Comparison of ENCODE assay signal across 33 cellular contexts in genomic region chr20:62083312-62083711, GRCh38. TPM values are rescaled to one million over a fixed set of nuclear protein-coding genes. Genes with fewer than 3 reads are reported as not detected.
DNase-seq lines count a peak whose midpoint lies in the region; ATAC-seq, FAIRE-seq and TF ChIP-seq lines count a peak whose summit lies in the region.
"Had no signal": no experiment of that assay in that cellular context is flagged by ENCODE, and none has a peak within 500 bp of the region (broad histone marks: within the 10 kb centered on the region; RNA-seq: fewer than 3 reads in every experiment).

No MANE protein-coding gene starts in this region.

- H3K27ac ChIP-seq in HEK293 (ENCODE audit: extremely low read depth, low read depth, low read length) (no peak overlapping the region), GM12878 (ENCODE audit: control insufficient read depth, insufficient read depth) (no peak overlapping the region), HepG2 (ENCODE audit: extremely low read length, insufficient read depth, low read length) (no peak overlapping the region), coronary artery (no peak overlapping the region)
- H3K27ac ChIP-seq: 22Rv1; A549; BLaER1; BLaER1 treated with 17β-estradiol and CSF1 and Interleukin-3, amounts not matched to agents 10 nM and 100 nM; C4-2B had no signal

- CTCF ChIA-PET in HEK293 (lab: Yijun Ruan, JAX) = no interaction called here
- CTCF ChIA-PET in GM12878 (lab: Yijun Ruan, JAX) = no interaction called here
- CTCF ChIA-PET in HepG2 (lab: Yijun Ruan, JAX; ENCODE audit: low intra/inter-chr PET ratio, low total read pairs) = no interaction called here

- intact Hi-C loops in GM12878 (cut with micrococcal nuclease; ENCODE audit: unreplicated experiment) = no loop called here
- intact Hi-C loops in HepG2 (cut with micrococcal nuclease; ENCODE audit: unreplicated experiment) = no loop called here

- in situ Hi-C loops in GM12878 (cut with MboI) = loop anchor here (25.0 kb wide), 1 partner anchor 596 kb away; no protein-coding TSS in a partner anchor
- in situ Hi-C loops in HepG2 (cut with HindIII; ENCODE audit: extremely low pct_ligation_motif_present, low pct_unique_long_range_greater_than_20kb) = no loop called here

- no peaks in the 10 kb centered on the region for H3K4me1 ChIP-seq in HEK293 (ENCODE audit: control insufficient read depth, insufficient read depth, low read length)
- no peaks in the 10 kb centered on the region for H3K4me1 ChIP-seq in GM12878 (ENCODE audit: control insufficient read depth, insufficient read depth, low read length)
- peaks cover 11% of the 10 kb centered on the region for H3K4me1 ChIP-seq in HepG2 (ENCODE audit: insufficient read depth, low read length)
- H3K4me1 ChIP-seq: BE2C, BLaER1, Caco-2 had no signal

- H3K27me3 ChIP-seq in GM12878 (replicated peaks in 1 of 2; ENCODE audit: control insufficient read depth in 2 of 2, insufficient read depth in 2 of 2, low read length in 1 of 2) (no peaks in the 10 kb centered on the region), HepG2 (ENCODE audit: control insufficient read depth in 1 of 2, insufficient read depth in 2 of 2, low read length in 2 of 2) (peaks cover 8 to 57% of the 10 kb centered on the region in 2 experiments; a peak in 3 of 5 replicates)
- H3K27me3 ChIP-seq: BE2C; BLaER1; BLaER1 treated with 17β-estradiol and CSF1 and Interleukin-3, amounts not matched to agents 10 nM and 100 nM had no signal

- H3K36me3 ChIP-seq in HEK293 (ENCODE audit: control insufficient read depth in 2 of 2, insufficient read depth in 1 of 2, low read length in 2 of 2) (no peaks in the 10 kb centered on the region), GM12878 (ENCODE audit: control insufficient read depth in 2 of 2, insufficient read depth in 2 of 2, low read length in 1 of 2) (no peaks in the 10 kb centered on the region), HepG2 (replicated peaks in 1 of 2; ENCODE audit: control insufficient read depth in 1 of 2, insufficient read depth in 2 of 2, low read length in 2 of 2) (no peaks in the 10 kb centered on the region)
- H3K36me3 ChIP-seq: BE2C; BLaER1; BLaER1 treated with 17β-estradiol and CSF1 and Interleukin-3, amounts not matched to agents 10 nM and 100 nM had no signal

- no peak for TF ChIP-seq RAD21 in GM12878 (IDR thresholded peaks at IDR 0.05; ENCODE audit: insufficient read depth, low read depth, low read length)
- no peak for TF ChIP-seq RAD21 in HepG2 (CRISPR knock-in tag; IDR thresholded peaks at IDR 0.05)

- no TSS peak for BruUV-seq in GM12878 (replicated peaks; lab: Mats Ljungman, UMichigan)
- no TSS peak for BruUV-seq in HepG2 (replicated peaks; lab: Mats Ljungman, UMichigan)

- H3K79me2 ChIP-seq in GM12878 (ENCODE audit: control insufficient read depth, insufficient read depth, low read length) = no peaks in the 10 kb centered on the region
- H3K79me2 ChIP-seq in HepG2 (ENCODE audit: insufficient read depth, low read length) = no peaks in the 10 kb centered on the region

- H3K9ac ChIP-seq in GM12878 (ENCODE audit: control insufficient read depth, insufficient read depth, low read length) = no peak overlapping the region
- no peak overlapping the region for H3K9ac ChIP-seq in HepG2 (ENCODE audit: insufficient read depth, low read depth, low read length)
- H3K9ac ChIP-seq: BLaER1; BLaER1 treated with 17β-estradiol and CSF1 and Interleukin-3, amounts not matched to agents 10 nM and 100 nM had no signal

- no peak overlapping the region for H3K4me3 ChIP-seq in HEK293 (ENCODE audit: low read depth, low read length)
- no peak overlapping the region for H3K4me3 ChIP-seq in GM12878
- H3K4me3 ChIP-seq in HepG2 (replicated peaks in 1 of 3; ENCODE audit: insufficient read depth in 1 of 3, low read depth in 2 of 3, low read length in 3 of 3) = no peak overlapping the region
- no peak overlapping the region for H3K4me3 ChIP-seq in coronary artery
- H3K4me3 ChIP-seq: A549; BLaER1; BLaER1 treated with 17β-estradiol and CSF1 and Interleukin-3, amounts not matched to agents 10 nM and 100 nM had no signal

- WGBS in GM12878 (ENCODE audit: insufficient coverage, insufficient replicate concordance, low lambda C conversion rate, missing lambda C conversion rate) = 41% methylated on average over 5 of the region's 5 CpGs
- 43% methylated on average over 5 of the region's 5 CpGs for WGBS in HepG2 (ENCODE audit: low lambda C conversion rate)

- no peak overlapping the region for H3K4me2 ChIP-seq in GM12878 (ENCODE audit: control insufficient read depth, insufficient read depth)
- H3K4me2 ChIP-seq in HepG2 (ENCODE audit: low read depth, low read length) = no peak overlapping the region
- H3K4me2 ChIP-seq: A549; BLaER1; BLaER1 treated with 17β-estradiol and CSF1 and Interleukin-3, amounts not matched to agents 10 nM and 100 nM had no signal

- TF ChIP-seq EP300 in GM12878 (IDR thresholded peaks at IDR 0.05; ENCODE audit: borderline replicate concordance in 1 of 2, control insufficient read depth in 1 of 2, low read depth in 2 of 2, low read length in 2 of 2) (no peak), HepG2 (IDR thresholded peaks at IDR 0.05; ENCODE audit: low read depth in 2 of 2, low read length in 2 of 2) (no peak), HepG2 (CRISPR knock-in tag; IDR thresholded peaks at IDR 0.05; ENCODE audit: borderline replicate concordance) (no peak)

- no peaks in the 10 kb centered on the region for H3K9me3 ChIP-seq in HEK293 (ENCODE audit: control insufficient read depth, insufficient read depth, low read depth, low read length)
- no peaks in the 10 kb centered on the region; the same call in 2 of the 3 replicates for H3K9me3 ChIP-seq in GM12878 (replicated peaks; ENCODE audit: control insufficient read depth, insufficient read depth, low read length)
- H3K9me3 ChIP-seq in HepG2 (ENCODE audit: low read length) = no peaks in the 10 kb centered on the region
- H3K9me3 ChIP-seq: BE2C had no signal

- no peak for DNase-seq in GM12878 (ENCODE audit: low read depth, low spot score)
- no peak for DNase-seq in HepG2 (ENCODE audit: low spot score)
- DNase-seq in coronary artery (ENCODE audit: low spot score) = no peak
- DNase-seq in amygdala (lab: John Stamatoyannopoulos, UW) = no peak
- DNase-seq: 8988T; ACHN; AML-193; BE2C; C1 segment of cervical spinal cord; Caco-2; Calu3; CD4-positive, alpha-beta memory T cell; CD4-positive, alpha-beta T cell; CD4-positive, CD25-positive, alpha-beta regulatory T cell; CD8-positive, alpha-beta memory T cell; CD8-positive, alpha-beta T cell; COR-L47; DMS 273 treated with DMSO at 0.1 percent for 48 hours; DMS153; DMS53; DMS79; DMS79 treated with DMSO at 0.1 percent for 48 hours; DND-41; EL had no signal

- RAD21 ChIA-PET in GM12878 (lab: Charles Lee; ENCODE audit: unreplicated experiment) = no interaction called here

- no peak for TF ChIP-seq CTCF in HEK293 (tag by site-specific recombination; IDR thresholded peaks at IDR 0.05)
- no peak for TF ChIP-seq CTCF in GM12878 (IDR thresholded peaks at IDR 0.05 in 2 of 3, conservative IDR thresholded peaks at IDR 0.05 in 1 of 3; ENCODE audit: control insufficient read depth in 2 of 3, extremely low read depth in 1 of 3, insufficient read depth in 1 of 3, low read depth in 3 of 3, low read length in 3 of 3)
- TF ChIP-seq CTCF in HepG2 (CRISPR knock-in tag; IDR thresholded peaks at IDR 0.05) = no peak
- no peak for TF ChIP-seq CTCF in coronary artery (IDR thresholded peaks at IDR 0.05)

- no peak for TF ChIP-seq POLR2A in GM12878 (IDR thresholded peaks at IDR 0.05; ENCODE audit: low read depth, low read length)
- no peak for TF ChIP-seq POLR2A in HepG2 (IDR thresholded peaks at IDR 0.05; ENCODE audit: insufficient read depth in 1 of 2, low read depth in 2 of 2, low read length in 2 of 2)

- SMC1A ChIA-PET in GM12878 (lab: Charles Lee; ENCODE audit: uncharacterized antibody, unreplicated experiment) = no interaction called here

- H2AFZ ChIP-seq in GM12878 (ENCODE audit: control insufficient read depth, low read depth, low read length) (no peak overlapping the region), HepG2 (ENCODE audit: low read length) (no peak overlapping the region)

- FAIRE-seq in GM12878 (lab: Jason Lieb, UNC) = no peak
- FAIRE-seq in HepG2 (lab: Jason Lieb, UNC) = no peak
- FAIRE-seq: A204.1, A549, D721Med had no signal

- H4K20me1 ChIP-seq in GM12878 (ENCODE audit: control insufficient read depth, insufficient read depth) (no peaks in the 10 kb centered on the region), HepG2 (ENCODE audit: insufficient read depth, low read length) (no peaks in the 10 kb centered on the region)
- H4K20me1 ChIP-seq: BLaER1; BLaER1 treated with 17β-estradiol and CSF1 and Interleukin-3, amounts not matched to agents 10 nM and 100 nM had no signal

- POLR2A ChIA-PET in HEK293 (lab: Yijun Ruan, JAX) = no interaction called here
- POLR2A ChIA-PET in GM12878 (lab: Charles Lee) = no interaction called here
- POLR2A ChIA-PET in HepG2 (lab: Yijun Ruan, JAX) = no interaction called here

- ATAC-seq in GM12878 (no peak), HepG2 (no peak), GM19397 (IDR thresholded peaks at IDR 0.05; ENCODE audit: unreplicated experiment) (no peak)
- ATAC-seq: A549; CD8-positive, alpha-beta T cell had no signal

RNA-seq across cellular contexts. Expression of gene TAF4, which starts 17.6 kb away (rescaled TPM):
- total RNA-seq in GM12878 (2013; cell fraction: nucleolus; rRNA removed) = 31.6 and 34.9 TPM in 2 replicates
- 2.6 and 3.4 TPM in 2 replicates for total RNA-seq in GM12878 (2014; rRNA removed)
- total RNA-seq in GM12878 (2014; rRNA removed; fragmentation: Illumina TruSeq; extraction: Trizol) = 3.7 and 4.2 TPM in 2 replicates
- 16.9 and 19.5 TPM in 2 replicates for total RNA-seq in GM12878 (2021)
- 3.3 TPM for polyA plus RNA-seq in GM12878 (2011; ENCODE audit: low read depth)
- polyA plus RNA-seq in GM12878 (2011; rRNA removed) = 3.4 and 3.5 TPM in 2 replicates
- polyA plus RNA-seq in GM12878 (2011; cell fraction: cytosol; rRNA removed) = 4.7 and 5.4 TPM in 2 replicates
- polyA plus RNA-seq in GM12878 (2011; cell fraction: nucleus; rRNA removed) = 9.1 and 18.4 TPM in 2 replicates
- polyA plus RNA-seq in GM12878 (2012) = 8.3 and 9.1 TPM in 2 replicates
- 10.8 and 11.0 TPM in 2 replicates for polyA plus RNA-seq in GM12878 (2014; fragmentation: Illumina TruSeq; extraction: Trizol)
- polyA plus RNA-seq in GM12878 (2014; fragmentation: Nextera tagmentation; extraction: Ambion mirVana) = 1 to 10 TPM in 1 of 2 experiments, under 1 TPM in 1; 0.39 to 1.0 TPM
- polyA plus RNA-seq in GM12878 (2014; rRNA removed) = 7.7 and 9.1 TPM in 2 replicates
- polyA plus RNA-seq in GM12878 (2016; fragmentation: Nextera tagmentation; extraction: Ambion mirVana) = 1 to 10 TPM; 1.6 to 1.7 TPM
- 2.9 and 4.8 TPM in 2 replicates for polyA minus RNA-seq in GM12878 (2011; rRNA and poly(A)+ RNA removed)
- 14.2 and 18.0 TPM in 2 replicates for polyA minus RNA-seq in GM12878 (2011; cell fraction: cytosol; rRNA and poly(A)+ RNA removed)
- 3.1 and 10.1 TPM in 2 replicates for polyA minus RNA-seq in GM12878 (2011; cell fraction: nucleus; rRNA and poly(A)+ RNA removed)
- 12.0 and 12.2 TPM in 2 replicates for total RNA-seq in HepG2 (2016; rRNA removed; fragmentation: Illumina TruSeq; extraction: Trizol)
- total RNA-seq in HepG2 (2016; cell fraction: cytosol; rRNA removed; fragmentation: Illumina TruSeq; extraction: Trizol; ENCODE audit: low read depth) = 13.2 and 13.9 TPM in 2 replicates
- 10.5 and 10.7 TPM in 2 replicates for total RNA-seq in HepG2 (2016; cell fraction: insoluble cytoplasmic fraction; rRNA removed; fragmentation: Illumina TruSeq; extraction: Trizol)
- 14.0 and 18.0 TPM in 2 replicates for total RNA-seq in HepG2 (2016; cell fraction: membrane; rRNA removed; fragmentation: Illumina TruSeq; extraction: Trizol)
- total RNA-seq in HepG2 (2016; cell fraction: nucleus; rRNA removed; fragmentation: Illumina TruSeq; extraction: Trizol) = 14.1 and 16.1 TPM in 2 replicates
- 5.9 and 6.6 TPM in 2 replicates for polyA plus RNA-seq in HepG2 (2011; rRNA removed)
- polyA plus RNA-seq in HepG2 (2011; cell fraction: cytosol; rRNA removed) = 5.5 and 6.6 TPM in 2 replicates
- 27.0 and 32.1 TPM in 2 replicates for polyA plus RNA-seq in HepG2 (2011; cell fraction: nucleus; rRNA removed)
- polyA plus RNA-seq in HepG2 (2012) = 18.4 and 21.6 TPM in 2 replicates
- polyA plus RNA-seq in HepG2 (2016; cell fraction: cytosol; fragmentation: Illumina TruSeq; extraction: Trizol; ENCODE audit: low read depth) = 2.0 and 2.2 TPM in 2 replicates
- 19.2 and 31.8 TPM in 2 replicates for polyA plus RNA-seq in HepG2 (2016; cell fraction: insoluble cytoplasmic fraction; fragmentation: Illumina TruSeq; extraction: Trizol; ENCODE audit: low read depth)
- polyA plus RNA-seq in HepG2 (2016; cell fraction: membrane; fragmentation: Illumina TruSeq; extraction: Trizol; ENCODE audit: low read depth) = 8.0 and 10.2 TPM in 2 replicates
- 44.2 and 48.9 TPM in 2 replicates for polyA plus RNA-seq in HepG2 (2016; cell fraction: nucleus; fragmentation: Illumina TruSeq; extraction: Trizol; ENCODE audit: insufficient read depth, low read depth)
- polyA minus RNA-seq in HepG2 (2011; rRNA and poly(A)+ RNA removed; ENCODE audit: low replicate concordance) = 9.9 and 36.8 TPM in 2 replicates
- 21.1 and 21.8 TPM in 2 replicates for polyA minus RNA-seq in HepG2 (2011; cell fraction: cytosol; rRNA and poly(A)+ RNA removed)
- polyA minus RNA-seq in HepG2 (2011; cell fraction: nucleus; rRNA and poly(A)+ RNA removed) = 21.1 and 25.4 TPM in 2 replicates

RNA-seq across cellular contexts. Expression of gene LSM14B, which starts 39.0 kb away (rescaled TPM):
- total RNA-seq in GM12878 (2013; cell fraction: nucleolus; rRNA removed) = 29.3 TPM in 2 replicates
- total RNA-seq in GM12878 (2014; rRNA removed) (18.0 and 18.9 TPM in 2 replicates), GM12878 (2014; rRNA removed; fragmentation: Illumina TruSeq; extraction: Trizol) (13.3 and 16.2 TPM in 2 replicates), GM12878 (2021) (34.3 and 34.9 TPM in 2 replicates), HepG2 (2016; rRNA removed; fragmentation: Illumina TruSeq; extraction: Trizol) (77.7 and 79.2 TPM in 2 replicates)
- polyA plus RNA-seq in GM12878 (2011; ENCODE audit: low read depth) = 10.6 TPM
- polyA plus RNA-seq in GM12878 (2011; rRNA removed) (25.5 and 33.2 TPM in 2 replicates), GM12878 (2014; fragmentation: Illumina TruSeq; extraction: Trizol) (8.9 and 15.1 TPM in 2 replicates), GM12878 (2014; fragmentation: Nextera tagmentation; extraction: Ambion mirVana) (1 to 10 TPM in 1 of 2 experiments, under 1 TPM in 1; 0.56 to 1.8 TPM), GM12878 (2014; rRNA removed) (29.6 and 30.3 TPM in 2 replicates), GM12878 (2016; fragmentation: Nextera tagmentation; extraction: Ambion mirVana) (1 to 10 TPM in 1 of 2 experiments, under 1 TPM in 1; 0.79 to 1.4 TPM), HepG2 (2011; rRNA removed) (43.3 and 50.4 TPM in 2 replicates)
- 30.6 and 42.4 TPM in 2 replicates for polyA plus RNA-seq in GM12878 (2011; cell fraction: cytosol; rRNA removed)
- 49.4 and 55.9 TPM in 2 replicates for polyA plus RNA-seq in GM12878 (2011; cell fraction: nucleus; rRNA removed)
- polyA plus RNA-seq in GM12878 (2012) = 26.7 and 32.9 TPM in 2 replicates
- 25.7 and 36.1 TPM in 2 replicates for polyA minus RNA-seq in GM12878 (2011; rRNA and poly(A)+ RNA removed)
- 15.6 and 16.8 TPM in 2 replicates for polyA minus RNA-seq in GM12878 (2011; cell fraction: cytosol; rRNA and poly(A)+ RNA removed)
- 12.8 and 25.0 TPM in 2 replicates for polyA minus RNA-seq in GM12878 (2011; cell fraction: nucleus; rRNA and poly(A)+ RNA removed)
- total RNA-seq in HepG2 (2016; cell fraction: cytosol; rRNA removed; fragmentation: Illumina TruSeq; extraction: Trizol; ENCODE audit: low read depth) = 24.5 and 25.5 TPM in 2 replicates
- 67.6 and 79.5 TPM in 2 replicates for total RNA-seq in HepG2 (2016; cell fraction: insoluble cytoplasmic fraction; rRNA removed; fragmentation: Illumina TruSeq; extraction: Trizol)
- 64.7 and 64.9 TPM in 2 replicates for total RNA-seq in HepG2 (2016; cell fraction: membrane; rRNA removed; fragmentation: Illumina TruSeq; extraction: Trizol)
- 45.7 and 51.1 TPM in 2 replicates for total RNA-seq in HepG2 (2016; cell fraction: nucleus; rRNA removed; fragmentation: Illumina TruSeq; extraction: Trizol)
- polyA plus RNA-seq in HepG2 (2011; cell fraction: cytosol; rRNA removed) = 24.6 and 38.4 TPM in 2 replicates
- polyA plus RNA-seq in HepG2 (2011; cell fraction: nucleus; rRNA removed) = 68.1 and 80.1 TPM in 2 replicates
- polyA plus RNA-seq in HepG2 (2012) = 35.5 and 43.9 TPM in 2 replicates
- 15.6 and 19.3 TPM in 2 replicates for polyA plus RNA-seq in HepG2 (2016; cell fraction: cytosol; fragmentation: Illumina TruSeq; extraction: Trizol; ENCODE audit: low read depth)
- 70.8 and 83.3 TPM in 2 replicates for polyA plus RNA-seq in HepG2 (2016; cell fraction: insoluble cytoplasmic fraction; fragmentation: Illumina TruSeq; extraction: Trizol; ENCODE audit: low read depth)
- 38.0 and 40.1 TPM in 2 replicates for polyA plus RNA-seq in HepG2 (2016; cell fraction: membrane; fragmentation: Illumina TruSeq; extraction: Trizol; ENCODE audit: low read depth)
- 84.6 and 88.2 TPM in 2 replicates for polyA plus RNA-seq in HepG2 (2016; cell fraction: nucleus; fragmentation: Illumina TruSeq; extraction: Trizol; ENCODE audit: insufficient read depth, low read depth)
- 41.0 and 77.9 TPM in 2 replicates for polyA minus RNA-seq in HepG2 (2011; rRNA and poly(A)+ RNA removed; ENCODE audit: low replicate concordance)
- polyA minus RNA-seq in HepG2 (2011; cell fraction: cytosol; rRNA and poly(A)+ RNA removed) = 22.8 and 27.3 TPM in 2 replicates
- 35.0 and 37.7 TPM in 2 replicates for polyA minus RNA-seq in HepG2 (2011; cell fraction: nucleus; rRNA and poly(A)+ RNA removed)

RNA-seq across cellular contexts. Expression of gene PSMA7, which starts 59.9 kb away (rescaled TPM):
- 59.7 and 68.2 TPM in 2 replicates for total RNA-seq in GM12878 (2013; cell fraction: nucleolus; rRNA removed)
- total RNA-seq in GM12878 (2014; rRNA removed) (323 and 324 TPM in 2 replicates), GM12878 (2014; rRNA removed; fragmentation: Illumina TruSeq; extraction: Trizol) (210 and 216 TPM in 2 replicates), GM12878 (2021) (348 and 359 TPM in 2 replicates), HepG2 (2016; rRNA removed; fragmentation: Illumina TruSeq; extraction: Trizol) (531 and 639 TPM in 2 replicates)
- polyA plus RNA-seq in GM12878 (2011; ENCODE audit: low read depth) = 125 TPM
- polyA plus RNA-seq in GM12878 (2011; rRNA removed) (273 and 397 TPM in 2 replicates), GM12878 (2014; fragmentation: Illumina TruSeq; extraction: Trizol) (131 and 219 TPM in 2 replicates), GM12878 (2014; fragmentation: Nextera tagmentation; extraction: Ambion mirVana) (100 to 1,000 TPM; 333 to 546 TPM), GM12878 (2014; rRNA removed) (369 and 389 TPM in 2 replicates), GM12878 (2016; fragmentation: Nextera tagmentation; extraction: Ambion mirVana) (100 to 1,000 TPM; 824 to 857 TPM), HepG2 (2011; rRNA removed) (571 and 631 TPM in 2 replicates)
- polyA plus RNA-seq in GM12878 (2011; cell fraction: cytosol; rRNA removed) = 444 and 554 TPM in 2 replicates
- polyA plus RNA-seq in GM12878 (2011; cell fraction: nucleus; rRNA removed) = 378 and 385 TPM in 2 replicates
- polyA plus RNA-seq in GM12878 (2012) = 199 and 211 TPM in 2 replicates
- polyA minus RNA-seq in GM12878 (2011; rRNA and poly(A)+ RNA removed) = 170 and 184 TPM in 2 replicates
- 58.0 and 86.2 TPM in 2 replicates for polyA minus RNA-seq in GM12878 (2011; cell fraction: cytosol; rRNA and poly(A)+ RNA removed)
- 32.9 and 52.9 TPM in 2 replicates for polyA minus RNA-seq in GM12878 (2011; cell fraction: nucleus; rRNA and poly(A)+ RNA removed)
- total RNA-seq in HepG2 (2016; cell fraction: cytosol; rRNA removed; fragmentation: Illumina TruSeq; extraction: Trizol; ENCODE audit: low read depth) = 280 and 300 TPM in 2 replicates
- total RNA-seq in HepG2 (2016; cell fraction: insoluble cytoplasmic fraction; rRNA removed; fragmentation: Illumina TruSeq; extraction: Trizol) = 555 and 661 TPM in 2 replicates
- total RNA-seq in HepG2 (2016; cell fraction: membrane; rRNA removed; fragmentation: Illumina TruSeq; extraction: Trizol) = 259 and 300 TPM in 2 replicates
- total RNA-seq in HepG2 (2016; cell fraction: nucleus; rRNA removed; fragmentation: Illumina TruSeq; extraction: Trizol) = 259 and 270 TPM in 2 replicates
- 539 and 602 TPM in 2 replicates for polyA plus RNA-seq in HepG2 (2011; cell fraction: cytosol; rRNA removed)
- polyA plus RNA-seq in HepG2 (2011; cell fraction: nucleus; rRNA removed) = 375 and 401 TPM in 2 replicates
- polyA plus RNA-seq in HepG2 (2012) = 283 and 330 TPM in 2 replicates
- polyA plus RNA-seq in HepG2 (2016; cell fraction: cytosol; fragmentation: Illumina TruSeq; extraction: Trizol; ENCODE audit: low read depth) = 290 and 328 TPM in 2 replicates
- 656 and 720 TPM in 2 replicates for polyA plus RNA-seq in HepG2 (2016; cell fraction: insoluble cytoplasmic fraction; fragmentation: Illumina TruSeq; extraction: Trizol; ENCODE audit: low read depth)
- polyA plus RNA-seq in HepG2 (2016; cell fraction: membrane; fragmentation: Illumina TruSeq; extraction: Trizol; ENCODE audit: low read depth) = 233 and 270 TPM in 2 replicates
- polyA plus RNA-seq in HepG2 (2016; cell fraction: nucleus; fragmentation: Illumina TruSeq; extraction: Trizol; ENCODE audit: insufficient read depth, low read depth) = 418 and 431 TPM in 2 replicates
- 380 and 541 TPM in 2 replicates for polyA minus RNA-seq in HepG2 (2011; rRNA and poly(A)+ RNA removed; ENCODE audit: low replicate concordance)
- 93.0 and 111 TPM in 2 replicates for polyA minus RNA-seq in HepG2 (2011; cell fraction: cytosol; rRNA and poly(A)+ RNA removed)
- polyA minus RNA-seq in HepG2 (2011; cell fraction: nucleus; rRNA and poly(A)+ RNA removed) = 111 and 120 TPM in 2 replicates

Comparison
In these comparisons a context has a peak if more than half of its experiments do, and no peak if none do; other contexts are left out.
1. Of the 63 proteins assayed by ChIP-seq in both HepG2 and HEK293: peak only in HepG2: ZNF121; only in HEK293: none; in both: none; in neither: 62.